ENCODE assay signal across 1 cellular context in genomic region chr9:135804588-135805421, GRCh38.
TF ChIP-seq lines count a peak whose summit lies in the region.

No MANE protein-coding gene starts in this region.

TF ChIP-seq in GM12878, 131 proteins besides CTCF, POLR2A, EP300 and RAD21 (continued from another document):
- TF ChIP-seq HDAC2 (IDR thresholded peaks at IDR 0.05): no peak
- TF ChIP-seq SUPT20H (IDR thresholded peaks at IDR 0.05; ENCODE audit: borderline replicate concordance, control insufficient read depth, low read depth, low read length): no peak
- no peak for TF ChIP-seq MYB (IDR thresholded peaks at IDR 0.05; ENCODE audit: borderline replicate concordance, low read depth, low read length)
- TF ChIP-seq ATF3 (IDR thresholded peaks at IDR 0.05; ENCODE audit: borderline replicate concordance, extremely low read depth, low read depth, low read length): no peak
- no peak for TF ChIP-seq BMI1 (IDR thresholded peaks at IDR 0.05; ENCODE audit: borderline replicate concordance)
- TF ChIP-seq MXI1 (IDR thresholded peaks at IDR 0.05; ENCODE audit: low read depth, low read length): no peak
- TF ChIP-seq IRF3 (IDR thresholded peaks at IDR 0.05): no peak
- TF ChIP-seq ESRRA (IDR thresholded peaks at IDR 0.05; ENCODE audit: low read length): no peak
- no peak for TF ChIP-seq MTA3 (IDR thresholded peaks at IDR 0.05; ENCODE audit: borderline replicate concordance, low read length)
- no peak for TF ChIP-seq ZNF622 (IDR thresholded peaks at IDR 0.05)
- no peak for TF ChIP-seq TBL1XR1 (IDR thresholded peaks at IDR 0.05; ENCODE audit: low read depth, low read length)
- TF ChIP-seq HDAC6 (IDR thresholded peaks at IDR 0.05; ENCODE audit: unreplicated experiment): no peak
